Comparison of ENCODE assay signal across 15 cellular contexts in genomic region chr15:66715181-66715624, GRCh38. TPM values are rescaled to one million over a fixed set of nuclear protein-coding genes. Genes with fewer than 3 reads are reported as not detected.
DNase-seq lines count a peak whose midpoint lies in the region; ATAC-seq, FAIRE-seq and TF ChIP-seq lines count a peak whose summit lies in the region.
"Had no signal": no experiment of that assay in that cellular context is flagged by ENCODE, and none has a peak within 500 bp of the region (broad histone marks: within the 10 kb centered on the region; RNA-seq: fewer than 3 reads in every experiment).

No MANE protein-coding gene starts in this region.

- H3K4me2 ChIP-seq in SK-N-SH: no peak overlapping the region

- CTCF ChIA-PET in SK-N-SH (lab: Yijun Ruan, JAX): interaction anchor here (0.7 to 2.0 kb wide), 6 partner anchors 9 to 137 kb away, joined by 3 to 7 read pairs (median 4); no protein-coding TSS in a partner anchor

- POLR2A ChIA-PET in SK-N-SH (lab: Yijun Ruan, JAX): interaction anchor here (0.6 kb wide), 1 partner anchor 13 kb away, joined by 3 read pairs; the partner anchor contains the start of gene SMAD6

- peak overlapping the region; percentile 17 for H3K4me3 Mint-ChIP-seq in mesothelial cell of epicardium
- H3K4me3 Mint-ChIP-seq in type B pancreatic cell: peak overlapping the region; percentile 20

- no peaks in the 10 kb centered on the region for H3K9me2 ChIP-seq in SK-N-SH

- TF ChIP-seq RAD21 in SK-N-SH (IDR thresholded peaks at IDR 0.05; ENCODE audit: low read length): no peak

- no peak overlapping the region for H2AFZ ChIP-seq in SK-N-SH (ENCODE audit: low read depth)

- peaks cover 43% of the 10 kb centered on the region for H3K36me3 Mint-ChIP-seq in mesothelial cell of epicardium
- H3K36me3 Mint-ChIP-seq in type B pancreatic cell: peaks cover 20% of the 10 kb centered on the region

- peak; percentile 69 for FAIRE-seq in endometrium (lab: Jason Lieb, UNC)
- FAIRE-seq: A204.1, HTR-8/SVneo had no signal

- no peaks in the 10 kb centered on the region for H3K27me3 ChIP-seq in SK-N-SH (ENCODE audit: insufficient read depth)

- H3K4me1 Mint-ChIP-seq in mesothelial cell of epicardium (peaks cover 87% of the 10 kb centered on the region), type B pancreatic cell (ENCODE audit: unreplicated experiment) (peaks cover 52% of the 10 kb centered on the region)

- H3K79me2 ChIP-seq in SK-N-SH (ENCODE audit: insufficient read depth): peaks cover 97% of the 10 kb centered on the region

- no peak overlapping the region for H3K4me3 ChIP-seq in SK-N-SH (ENCODE audit: low read depth in 2 of 2, low read length in 1 of 2)
- H3K4me3 ChIP-seq: psoas muscle had no signal

- TF ChIP-seq CTCF in SK-N-SH (IDR thresholded peaks at IDR 0.05) (no peak), mesothelial cell of epicardium (IDR thresholded peaks at IDR 0.05; ENCODE audit: unreplicated experiment) (no peak), type B pancreatic cell (conservative IDR thresholded peaks at IDR 0.05) (no peak)

- peaks cover 9 to 21% of the 10 kb centered on the region in 2 experiments for H3K4me1 ChIP-seq in SK-N-SH (ENCODE audit: control insufficient read depth in 1 of 2, insufficient read depth in 2 of 2, low read depth in 1 of 2, low read length in 1 of 2)
- H3K4me1 ChIP-seq: psoas muscle had no signal

- H3K27ac ChIP-seq in SK-N-SH (ENCODE audit: low read depth in 2 of 2, low read length in 1 of 2): peak overlapping the region; percentile 20 to 40; a peak in 2 of 4 replicates
- H3K27ac ChIP-seq: psoas muscle had no signal

- no peaks in the 10 kb centered on the region for H3K9me3 ChIP-seq in SK-N-SH
- H3K9me3 ChIP-seq: Caco-2, psoas muscle had no signal

- no peak overlapping the region for H3K9ac ChIP-seq in SK-N-SH

- TF ChIP-seq EP300 in SK-N-SH (IDR thresholded peaks at IDR 0.05; ENCODE audit: borderline replicate concordance in 1 of 2, low read depth in 1 of 2, low read length in 1 of 2): no peak

- H3K27me3 Mint-ChIP-seq in mesothelial cell of epicardium (ENCODE audit: low read depth) (no peaks in the 10 kb centered on the region), type B pancreatic cell (no peaks in the 10 kb centered on the region)

- ATAC-seq in SK-N-SH treated with all-trans-retinoic acid at 6 μM for 48 hours: no peak
- ATAC-seq: psoas muscle had no signal

- H3F3A ChIP-seq in SK-N-SH (replicated peaks; ENCODE audit: insufficient read depth): peaks cover 19% of the 10 kb centered on the region

- H4K20me1 ChIP-seq in SK-N-SH (ENCODE audit: insufficient read depth): peaks cover 52% of the 10 kb centered on the region

- H3K36me3 ChIP-seq in SK-N-SH (replicated peaks in 1 of 2; ENCODE audit: control insufficient read depth in 1 of 2, insufficient read depth in 2 of 2, low read length in 1 of 2): peaks cover 11 to 23% of the 10 kb centered on the region in 2 experiments

- DNase-seq in SK-N-SH: peak; percentile 51
- DNase-seq in mesothelial cell of epicardium (ENCODE audit: low spot score in 2 of 2, unreplicated experiment in 2 of 2): no peak
- no peak for DNase-seq in type B pancreatic cell (ENCODE audit: extremely low spot score, unreplicated experiment)
- no peak for DNase-seq in NK-92 treated with Interleukin-12 subunit alpha and Interleukin-12 subunit beta, amount 100 ng/mL, for 24 hours (lab: John Stamatoyannopoulos, UW)
- DNase-seq in activated T-cell treated with anti-CD3 and anti-CD28 coated beads for 4 hours: no peak
- DNase-seq in NCI-H774 (lab: John Stamatoyannopoulos, UW): no peak
- DNase-seq: activated CD8-positive, alpha-beta memory T cell treated with anti-CD3 and anti-CD28 coated beads for 24 hours; activated effector memory CD4-positive, alpha-beta T cell treated with Interleukin-2 at 50 U/mL for 16 hours; Caco-2; psoas muscle; stimulated activated CD4-positive, alpha-beta T cell treated with anti-CD3 and anti-CD28 coated beads, Interleukin-2, amount 100 ng/mL, for 48 hours had no signal

- H3K27ac Mint-ChIP-seq in mesothelial cell of epicardium: peak overlapping the region; percentile 94
- peak overlapping the region; percentile 24 for H3K27ac Mint-ChIP-seq in type B pancreatic cell

- WGBS in SK-N-SH (ENCODE audit: low lambda C conversion rate): 73% methylated on average over 5 of the region's 6 CpGs

- H3K9me3 Mint-ChIP-seq in mesothelial cell of epicardium (no peaks in the 10 kb centered on the region), type B pancreatic cell (no peaks in the 10 kb centered on the region)

TF ChIP-seq in SK-N-SH, 30 proteins besides CTCF, POLR2A, EP300 and RAD21:
- peak; percentile 45; the same call in 1 of the 2 replicates for TF ChIP-seq RCOR1 (IDR thresholded peaks at IDR 0.05; ENCODE audit: low read length)
- no peak for TF ChIP-seq TAF1 (IDR thresholded peaks at IDR 0.05; ENCODE audit: borderline replicate concordance, low read depth, low read length)

TF ChIP-seq in SK-N-SH treated with all-trans-retinoic acid at 6 μM for 48 hours, 23 proteins besides CTCF, POLR2A, EP300 and RAD21:
- TF ChIP-seq PPARA (CRISPR knock-in tag; IDR thresholded peaks at IDR 0.05; ENCODE audit: borderline replicate concordance) (no peak), POU6F1 (CRISPR knock-in tag; IDR thresholded peaks at IDR 0.05; ENCODE audit: borderline replicate concordance, low read depth) (no peak)

RNA-seq across cellular contexts. Expression of gene SMAD6, which starts 13.2 kb away (rescaled TPM):
- polyA plus RNA-seq in SK-N-SH (2012; rRNA removed): 3.8 and 4.5 TPM in 2 replicates
- 2.1 and 3.6 TPM in 2 replicates for polyA plus RNA-seq in SK-N-SH (2012; cell fraction: cytosol; rRNA removed)
- polyA plus RNA-seq in SK-N-SH (2012; cell fraction: nucleus; rRNA removed): 16.1 and 18.7 TPM in 2 replicates
- total RNA-seq in mesothelial cell of epicardium (164 to 176 TPM (median 176 TPM) in 3 replicates), type B pancreatic cell (ENCODE audit: low replicate concordance) (27.0 and 31.7 TPM in 2 replicates)
